Comparison of ENCODE assay signal across 8 cellular contexts in genomic region chr6:106510090-106510970, GRCh38.
DNase-seq lines count a peak whose midpoint lies in the region; ATAC-seq and TF ChIP-seq lines count a peak whose summit lies in the region.

No MANE protein-coding gene starts in this region.

- H3K36me3 Mint-ChIP-seq in activated CD4-positive, alpha-beta memory T cell treated with anti-CD3 and anti-CD28 coated beads, Interleukin-2, amount 10 ng/mL, durations not matched to agents 7 days and 5 days (ENCODE audit: low read depth): peaks cover 12% of the 10 kb centered on the region

- H3K9ac ChIP-seq in endocrine pancreas (ENCODE audit: control insufficient read depth, insufficient read depth, low read length) (no peak overlapping the region), stomach smooth muscle (ENCODE audit: low read length in 2 of 2) (no peak overlapping the region)

- H3K4me1 Mint-ChIP-seq in activated CD4-positive, alpha-beta memory T cell treated with anti-CD3 and anti-CD28 coated beads, Interleukin-2, amount 10 ng/mL, durations not matched to agents 7 days and 5 days: peaks cover 40% of the 10 kb centered on the region

- H3K27me3 Mint-ChIP-seq in activated CD4-positive, alpha-beta memory T cell treated with anti-CD3 and anti-CD28 coated beads, Interleukin-2, amount 10 ng/mL, durations not matched to agents 7 days and 5 days: peaks cover 2% of the 10 kb centered on the region

- peak; percentile 64 for DNase-seq in GM12864 (ENCODE audit: low read depth)
- DNase-seq in NCI-H2227 (lab: John Stamatoyannopoulos, UW; ENCODE audit: unreplicated experiment): peak; percentile 62
- peak; percentile 83 for DNase-seq in activated CD4-positive, alpha-beta memory T cell treated with anti-CD3 and anti-CD28 coated beads, Interleukin-2, amount 10 ng/mL, durations not matched to agents 7 days and 5 days
- no peak for DNase-seq in HPDE6-E6E7 (ENCODE audit: extremely low spot score)

- CTCF ChIA-PET in activated CD4-positive, alpha-beta memory T cell treated with anti-CD3 and anti-CD28 coated beads, Interleukin-2, amount 10 ng/mL, durations not matched to agents 7 days and 5 days (lab: Charles Lee): interaction anchor here (0.6 to 6.6 kb wide), 11 partner anchors 13 to 175 kb away, joined by 3 to 147 read pairs (median 5); no protein-coding TSS in a partner anchor

- peak overlapping the region; percentile 80 for H3K27ac Mint-ChIP-seq in activated CD4-positive, alpha-beta memory T cell treated with anti-CD3 and anti-CD28 coated beads, Interleukin-2, amount 10 ng/mL, durations not matched to agents 7 days and 5 days

- H3K9me3 ChIP-seq in endocrine pancreas (ENCODE audit: control insufficient read depth, low read length): no peaks in the 10 kb centered on the region
- H3K9me3 ChIP-seq in muscle layer of duodenum (ENCODE audit: control insufficient read depth in 1 of 2, low read length in 2 of 2): no peaks in the 10 kb centered on the region
- peaks cover 0 to 3% of the 10 kb centered on the region in 2 donors for H3K9me3 ChIP-seq in stomach smooth muscle (ENCODE audit: control insufficient read depth in 2 of 2, low read length in 2 of 2)

- H3K27me3 ChIP-seq in endocrine pancreas (ENCODE audit: control insufficient read depth, insufficient read depth, low read length) (peaks cover 8% of the 10 kb centered on the region), muscle layer of duodenum (ENCODE audit: low read depth, low read length) (peaks cover 3% of the 10 kb centered on the region), stomach smooth muscle (ENCODE audit: control insufficient read depth in 1 of 2, insufficient read depth in 2 of 2, low read length in 2 of 2) (peaks cover 30 to 53% of the 10 kb centered on the region in 2 donors)

- H3K9me3 Mint-ChIP-seq in activated CD4-positive, alpha-beta memory T cell treated with anti-CD3 and anti-CD28 coated beads, Interleukin-2, amount 10 ng/mL, durations not matched to agents 7 days and 5 days: no peaks in the 10 kb centered on the region

- TF ChIP-seq CTCF in GM12864 (IDR thresholded peaks at IDR 0.05; ENCODE audit: low read depth, low read length, missing control alignments): peak; percentile 49

- H3K4me3 Mint-ChIP-seq in activated CD4-positive, alpha-beta memory T cell treated with anti-CD3 and anti-CD28 coated beads, Interleukin-2, amount 10 ng/mL, durations not matched to agents 7 days and 5 days: peak overlapping the region; percentile 93

- peak; percentile 38 for ATAC-seq in HG02610 (IDR thresholded peaks at IDR 0.05; ENCODE audit: unreplicated experiment)

- H3K4me3 ChIP-seq in GM12864 (ENCODE audit: low read depth, low read length): peak overlapping the region; percentile 93
- H3K4me3 ChIP-seq in endocrine pancreas (ENCODE audit: control insufficient read depth, insufficient read depth, low read length): peak overlapping the region; percentile 71
- peak overlapping the region; percentile 62 to 94 for H3K4me3 ChIP-seq in muscle layer of duodenum (ENCODE audit: low read depth in 1 of 2, low read length in 2 of 2)
- peak overlapping the region; percentile 51 to 68 for H3K4me3 ChIP-seq in stomach smooth muscle (ENCODE audit: low read length in 2 of 2)

- H3K36me3 ChIP-seq in endocrine pancreas (ENCODE audit: control insufficient read depth, insufficient read depth, low read length): no peaks in the 10 kb centered on the region
- H3K36me3 ChIP-seq in muscle layer of duodenum (ENCODE audit: control insufficient read depth in 1 of 2, insufficient read depth in 2 of 2, low read length in 2 of 2): no peaks in the 10 kb centered on the region
- H3K36me3 ChIP-seq in stomach smooth muscle (ENCODE audit: control insufficient read depth in 2 of 2, insufficient read depth in 2 of 2, low read length in 2 of 2): no peaks in the 10 kb centered on the region

- H3K4me1 ChIP-seq in endocrine pancreas (ENCODE audit: control insufficient read depth, insufficient read depth, low read length) (peaks cover 6% of the 10 kb centered on the region), muscle layer of duodenum (ENCODE audit: control insufficient read depth in 1 of 2, insufficient read depth in 2 of 2, low read length in 2 of 2) (peaks cover 0 to 28% of the 10 kb centered on the region in 2 donors), stomach smooth muscle (ENCODE audit: control insufficient read depth, insufficient read depth, low read length) (peaks cover 22% of the 10 kb centered on the region)

- H3K27ac ChIP-seq in muscle layer of duodenum (ENCODE audit: low read length): no peak overlapping the region
- no peak overlapping the region for H3K27ac ChIP-seq in stomach smooth muscle (ENCODE audit: low read length)

- POLR2A ChIA-PET in activated CD4-positive, alpha-beta memory T cell treated with anti-CD3 and anti-CD28 coated beads, Interleukin-2, amount 10 ng/mL, durations not matched to agents 7 days and 5 days (lab: Charles Lee): interaction anchor here (0.8 to 10.3 kb wide), 7 partner anchors 13 to 62 kb away, joined by 3 to 434 read pairs (median 7); no protein-coding TSS in a partner anchor
